15 cellular contexts compared by ENCODE assay signal in the genomic region with DNA sequence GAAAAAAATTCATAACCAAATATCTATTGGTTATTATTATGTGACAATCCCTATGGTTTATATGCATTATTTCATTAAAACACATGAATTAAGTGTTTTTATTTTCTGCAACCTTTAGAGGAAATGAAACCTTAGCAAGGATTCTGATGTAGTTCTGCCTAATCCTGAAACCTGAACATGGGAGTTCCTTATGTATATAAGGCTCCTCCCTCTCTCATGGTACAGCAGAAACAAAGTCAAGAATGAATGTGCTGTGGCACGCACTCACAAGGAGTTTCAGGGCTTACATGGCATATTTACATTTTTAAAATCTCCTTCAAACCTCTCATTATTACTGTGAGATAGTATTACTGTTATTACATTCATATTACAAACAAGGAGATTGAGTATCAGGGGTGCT.
DNase-seq lines count a peak whose midpoint lies in the region; ATAC-seq and TF ChIP-seq lines count a peak whose summit lies in the region.
"Had no signal": no experiment of that assay in that cellular context is flagged by ENCODE, and none has a peak within 500 bp of the region (broad histone marks: within the 10 kb centered on the region; RNA-seq: fewer than 3 reads in every experiment).

No MANE protein-coding gene starts in this region.

- ATAC-seq in GM19328 (IDR thresholded peaks at IDR 0.05; ENCODE audit: unreplicated experiment), result peak; percentile 80
- ATAC-seq in HG02571 (IDR thresholded peaks at IDR 0.05; ENCODE audit: unreplicated experiment), result peak; percentile 71
- peak; percentile 91 for ATAC-seq in HG03432 (IDR thresholded peaks at IDR 0.05; ENCODE audit: unreplicated experiment)
- no peak for ATAC-seq in upper lobe of right lung
- ATAC-seq: activated T-cell treated with anti-CD3 and anti-CD28 coated beads, Interleukin-2, amount 50 U/mL, for 4 hours had no signal

- H3K27ac ChIP-seq in parathyroid adenoma (no peak overlapping the region), upper lobe of right lung (no peak overlapping the region)
- H3K27ac ChIP-seq: testis had no signal

- no peak for TF ChIP-seq CTCF in parathyroid adenoma (IDR thresholded peaks at IDR 0.05)
- no peak for TF ChIP-seq CTCF in upper lobe of right lung (IDR thresholded peaks at IDR 0.05)

- peak overlapping the region; percentile 34 for H2AFZ ChIP-seq in parathyroid adenoma

- no peaks in the 10 kb centered on the region for H3K79me2 ChIP-seq in parathyroid adenoma

- DNase-seq in upper lobe of right lung (no peak), medulla oblongata (ENCODE audit: extremely low spot score) (no peak), dedifferentiated amniotic fluid mesenchymal stem cell (ENCODE audit: extremely low spot score) (no peak)
- DNase-seq: activated CD4-positive, CD25-positive, alpha-beta regulatory T cell treated with anti-CD3 and anti-CD28 coated beads, Interleukin-2, amount 50 U/mL, for 72 hours; activated T-cell treated with anti-CD3 and anti-CD28 coated beads, Interleukin-2, amount 50 U/mL, for 4 hours; anterior cingulate cortex; effector CD4-positive, alpha-beta T cell; foreskin melanocyte; naive B cell; NK-92 treated with Interleukin-12 subunit alpha and Interleukin-12 subunit beta, amount 100 ng/mL, for 24 hours; testis had no signal

- H3K4me1 ChIP-seq in parathyroid adenoma (peaks cover 9% of the 10 kb centered on the region), upper lobe of right lung (no peaks in the 10 kb centered on the region)
- H3K4me1 ChIP-seq: testis had no signal

- no peaks in the 10 kb centered on the region for H3K9me3 ChIP-seq in parathyroid adenoma (ENCODE audit: control insufficient read depth, low read length)
- H3K9me3 ChIP-seq in upper lobe of right lung, result no peaks in the 10 kb centered on the region
- H3K9me3 ChIP-seq: testis had no signal

- no peaks in the 10 kb centered on the region for H3K36me3 ChIP-seq in parathyroid adenoma (ENCODE audit: control insufficient read depth, insufficient read depth, low read length)
- no peaks in the 10 kb centered on the region for H3K36me3 ChIP-seq in upper lobe of right lung

- no peak overlapping the region for H3K9ac ChIP-seq in parathyroid adenoma

- intact Hi-C loops in upper lobe of right lung (cut with DNase I), result no loop called here

- H3K4me2 ChIP-seq in parathyroid adenoma (ENCODE audit: low read length), result no peak overlapping the region

- H3K27me3 ChIP-seq in parathyroid adenoma (ENCODE audit: control insufficient read depth, insufficient read depth, low read length) (no peaks in the 10 kb centered on the region), upper lobe of right lung (no peaks in the 10 kb centered on the region)
- H3K27me3 ChIP-seq: testis had no signal

- H3K4me3 ChIP-seq in parathyroid adenoma (ENCODE audit: low read depth, low read length) (no peak overlapping the region), upper lobe of right lung (no peak overlapping the region)
- H3K4me3 ChIP-seq: testis had no signal
